In genomic region chr1:25074326-25074725, GRCh38 we compare ENCODE assay signal across 13 cellular contexts.
DNase-seq lines count a peak whose midpoint lies in the region; ATAC-seq, FAIRE-seq and TF ChIP-seq lines count a peak whose summit lies in the region.
"Had no signal": no experiment of that assay in that cellular context is flagged by ENCODE, and none has a peak within 500 bp of the region (broad histone marks: within the 10 kb centered on the region; RNA-seq: fewer than 3 reads in every experiment).

No MANE protein-coding gene starts in this region.

- H3K9ac ChIP-seq in kidney (ENCODE audit: low read length in 2 of 2), result no peak overlapping the region

- in situ Hi-C loops in GM13977 (cut with MboI; ENCODE audit: low pct_unique_long_range_greater_than_20kb, low sequenced_read_pairs, unreplicated experiment), result no loop called here

- H3K4me3 ChIP-seq in HEK293 (ENCODE audit: low read depth, low read length) (no peak overlapping the region), kidney (ENCODE audit: low read length in 2 of 2) (no peak overlapping the region), upper lobe of right lung (no peak overlapping the region)
- H3K4me3 ChIP-seq: A549 had no signal

- no peaks in the 10 kb centered on the region for H3K27me3 Mint-ChIP-seq in progenitor cell of endocrine pancreas

- peak; percentile 25 for DNase-seq in kidney
- DNase-seq in progenitor cell of endocrine pancreas (ENCODE audit: low spot score, unreplicated experiment), result no peak
- DNase-seq in upper lobe of right lung, result peak; percentile 19
- no peak for DNase-seq in DMS79 treated with DMSO at 0.1 percent for 48 hours (lab: John Stamatoyannopoulos, UW)
- no peak for DNase-seq in GM13977 (ENCODE audit: low spot score)
- DNase-seq: Caco-2, GF-D8, HCEC 1CT, IMR-90 had no signal

- CTCF ChIA-PET in HEK293 (lab: Yijun Ruan, JAX), result interaction anchor here (2.4 kb wide), 1 partner anchor 37 kb away, joined by 10 read pairs; no protein-coding TSS in a partner anchor

- H3K4me1 Mint-ChIP-seq in progenitor cell of endocrine pancreas (ENCODE audit: low read depth), result peaks cover 5% of the 10 kb centered on the region

- H3K27me3 ChIP-seq in upper lobe of right lung, result no peaks in the 10 kb centered on the region

- no peaks in the 10 kb centered on the region for H3K36me3 Mint-ChIP-seq in progenitor cell of endocrine pancreas (ENCODE audit: insufficient read depth)

- H3K9me3 ChIP-seq in HEK293 (ENCODE audit: control insufficient read depth, insufficient read depth, low read depth, low read length) (no peaks in the 10 kb centered on the region), kidney (ENCODE audit: control insufficient read depth in 1 of 2, low read length in 2 of 2) (peaks cover under 1 to 6% of the 10 kb centered on the region in 2 donors), upper lobe of right lung (no peaks in the 10 kb centered on the region)
- H3K9me3 ChIP-seq: A549, Caco-2 had no signal

- H3K36me3 ChIP-seq in HEK293 (ENCODE audit: control insufficient read depth in 2 of 2, insufficient read depth in 1 of 2, low read length in 2 of 2) (no peaks in the 10 kb centered on the region), kidney (ENCODE audit: control insufficient read depth in 1 of 2, insufficient read depth in 2 of 2, low read length in 2 of 2) (no peaks in the 10 kb centered on the region), upper lobe of right lung (no peaks in the 10 kb centered on the region)

- H3K27ac Mint-ChIP-seq in progenitor cell of endocrine pancreas, result peak overlapping the region; percentile 34
- H3K27ac Mint-ChIP-seq: CD8-positive, alpha-beta memory T cell had no signal

- no peak for FAIRE-seq in kidney (lab: Jason Lieb, UNC)
- FAIRE-seq: A549 had no signal

- peaks cover 10% of the 10 kb centered on the region for H3K9me3 Mint-ChIP-seq in progenitor cell of endocrine pancreas (ENCODE audit: low read depth)

- POLR2A ChIA-PET in HEK293 (lab: Yijun Ruan, JAX), result no interaction called here

- ATAC-seq in upper lobe of right lung, result no peak
- ATAC-seq in HG03159 (IDR thresholded peaks at IDR 0.05; ENCODE audit: unreplicated experiment), result no peak
- ATAC-seq: A549 had no signal

- no peak for TF ChIP-seq CTCF in HEK293 (tag by site-specific recombination; IDR thresholded peaks at IDR 0.05)
- no peak for TF ChIP-seq CTCF in kidney (IDR thresholded peaks at IDR 0.05; ENCODE audit: borderline replicate concordance, extremely low read depth, insufficient read depth)
- no peak for TF ChIP-seq CTCF in progenitor cell of endocrine pancreas (IDR thresholded peaks at IDR 0.05; ENCODE audit: unreplicated experiment)
- TF ChIP-seq CTCF in upper lobe of right lung (IDR thresholded peaks at IDR 0.05), result no peak
- no peak for TF ChIP-seq CTCF in GM13977 (IDR thresholded peaks at IDR 0.05; ENCODE audit: extremely low read depth, insufficient read depth, missing control alignments)

- H3K4me3 Mint-ChIP-seq in progenitor cell of endocrine pancreas (ENCODE audit: low read depth), result no peak overlapping the region
- H3K4me3 Mint-ChIP-seq: CD8-positive, alpha-beta memory T cell had no signal

- intact Hi-C loops in kidney (cut with DNase I) (no loop called here), upper lobe of right lung (cut with DNase I) (no loop called here)

- H3K4me1 ChIP-seq in HEK293 (ENCODE audit: control insufficient read depth, insufficient read depth, low read length), result no peaks in the 10 kb centered on the region
- no peaks in the 10 kb centered on the region for H3K4me1 ChIP-seq in kidney (ENCODE audit: control insufficient read depth in 1 of 2, insufficient read depth in 1 of 2, low read depth in 1 of 2, low read length in 2 of 2)
- no peaks in the 10 kb centered on the region for H3K4me1 ChIP-seq in upper lobe of right lung
- H3K4me1 ChIP-seq: A549, Caco-2 had no signal

- H3K27ac ChIP-seq in HEK293 (ENCODE audit: extremely low read depth, low read depth, low read length) (no peak overlapping the region), kidney (ENCODE audit: low read depth in 2 of 2, low read length in 2 of 2) (no peak overlapping the region), upper lobe of right lung (no peak overlapping the region)
- H3K27ac ChIP-seq: A549 had no signal

TF ChIP-seq in HEK293, 187 proteins besides CTCF, POLR2A, EP300 and RAD21:
- TF ChIP-seq ZNF433 (tag by site-specific recombination; IDR thresholded peaks at IDR 0.05; ENCODE audit: low read depth) (no peak), ZNF366 (tag by site-specific recombination; conservative IDR thresholded peaks at IDR 0.05) (peak; percentile 89)

Comparison
In these comparisons a context has a peak if more than half of its experiments do, and no peak if none do; other contexts are left out.
1. DNase-seq: peak in kidney (single experiment) and upper lobe of right lung (single experiment); none in progenitor cell of endocrine pancreas (single experiment), DMS79 treated with DMSO at 0.1 percent for 48 hours (single experiment) and GM13977 (single experiment).